20 cellular contexts compared by ENCODE assay signal in the genomic region with DNA sequence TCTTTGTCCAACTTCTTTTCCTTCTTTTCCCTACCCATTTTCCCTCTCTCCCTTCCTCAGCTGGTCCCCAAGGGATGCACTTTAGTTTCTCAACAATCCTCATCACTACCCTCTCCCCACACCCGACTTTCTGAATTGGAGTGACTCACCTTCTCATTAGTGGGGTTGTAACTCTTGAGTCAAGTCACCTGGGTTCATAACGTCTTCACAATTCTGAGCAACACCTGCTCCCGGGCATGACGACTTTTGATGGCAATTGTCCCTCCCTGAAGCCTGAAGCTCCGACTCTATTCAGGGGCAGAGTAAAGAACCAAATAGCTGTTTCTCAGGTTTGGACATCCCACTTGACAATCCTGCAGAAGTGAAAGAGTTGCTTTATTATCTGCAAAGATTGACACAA.
DNase-seq lines count a peak whose midpoint lies in the region; ATAC-seq and TF ChIP-seq lines count a peak whose summit lies in the region.
"Had no signal": no experiment of that assay in that cellular context is flagged by ENCODE, and none has a peak within 500 bp of the region (broad histone marks: within the 10 kb centered on the region; RNA-seq: fewer than 3 reads in every experiment).

No MANE protein-coding gene starts in this region.

- peaks cover 0 to 3% (median 0%) of the 10 kb centered on the region in 5 experiments for H3K9me3 Mint-ChIP-seq in brain

- peak overlapping the region in 3 of 5 experiments; percentile 9 to 65 (median 55) for H3K27ac Mint-ChIP-seq in brain
- H3K27ac Mint-ChIP-seq: CD4-positive, CD25-positive, alpha-beta regulatory T cell; H9 had no signal

- H3K36me3 ChIP-seq in suprapubic skin (no peaks in the 10 kb centered on the region), prostate gland (no peaks in the 10 kb centered on the region)
- H3K36me3 ChIP-seq: BE2C, SJSA1 had no signal

- ATAC-seq in GM18519 (IDR thresholded peaks at IDR 0.05; ENCODE audit: low FRiP score, unreplicated experiment), result no peak
- ATAC-seq: Right ventricle myocardium inferior had no signal

- H3K27me3 Mint-ChIP-seq in brain, result peaks cover 17% of the 10 kb centered on the region

- DNase-seq in NCI-H82 (lab: John Stamatoyannopoulos, UW) (peak; percentile 73), NCI-H82 treated with DMSO at 0.1 percent for 48 hours (lab: John Stamatoyannopoulos, UW; ENCODE audit: unreplicated experiment) (no peak), NCI-H2107 treated with DMSO at 0.1 percent for 48 hours (lab: John Stamatoyannopoulos, UW; ENCODE audit: unreplicated experiment) (peak; percentile 84), suprapubic skin (ENCODE audit: low spot score in 2 of 2) (no peak), prostate gland (ENCODE audit: low spot score) (no peak)
- DNase-seq: BE2C; CD4-positive, CD25-positive, alpha-beta regulatory T cell; DMS79 treated with DMSO at 0.1 percent for 48 hours; H9; KBM-7; NCI-H1092; NCI-H1694; NCI-H2081; NCI-H345; NCI-H526; T-helper 1 cell had no signal

- H3K27me3 ChIP-seq in suprapubic skin (peaks cover 9% of the 10 kb centered on the region), prostate gland (replicated peaks; ENCODE audit: insufficient read depth) (no peaks in the 10 kb centered on the region)

- WGBS in suprapubic skin, result 25% methylated on average over 5 of the region's 5 CpGs
- WGBS in prostate gland, result 21% methylated on average over 5 of the region's 5 CpGs

- TF ChIP-seq EP300 in suprapubic skin (IDR thresholded peaks at IDR 0.05), result no peak

- H3K27ac ChIP-seq in suprapubic skin (no peak overlapping the region), prostate gland (no peak overlapping the region)
- H3K27ac ChIP-seq: SJSA1 had no signal

- peak overlapping the region in 3 of 5 experiments; percentile 21 to 37 (median 25) for H3K4me3 Mint-ChIP-seq in brain
- H3K4me3 Mint-ChIP-seq: CD4-positive, CD25-positive, alpha-beta regulatory T cell; H9 had no signal

- TF ChIP-seq POLR2A in suprapubic skin (IDR thresholded peaks at IDR 0.05) (no peak), prostate gland (IDR thresholded peaks at IDR 0.05) (no peak)

- peaks cover 88% of the 10 kb centered on the region for H3K4me1 Mint-ChIP-seq in brain
- H3K4me1 Mint-ChIP-seq: CD4-positive, CD25-positive, alpha-beta regulatory T cell had no signal

- H3K4me3 ChIP-seq in suprapubic skin, result no peak overlapping the region
- no peak overlapping the region for H3K4me3 ChIP-seq in prostate gland
- H3K4me3 ChIP-seq: SJSA1 had no signal

- no peaks in the 10 kb centered on the region for H3K36me3 Mint-ChIP-seq in brain
- H3K36me3 Mint-ChIP-seq: CD4-positive, CD25-positive, alpha-beta regulatory T cell had no signal

- no peaks in the 10 kb centered on the region for H3K9me3 ChIP-seq in suprapubic skin
- no peaks in the 10 kb centered on the region for H3K9me3 ChIP-seq in prostate gland
- H3K9me3 ChIP-seq: BE2C, SJSA1 had no signal

- intact Hi-C loops in prostate gland (cut with DNase I), result no loop called here

- TF ChIP-seq CTCF in brain (conservative IDR thresholded peaks at IDR 0.05) (no peak), suprapubic skin (IDR thresholded peaks at IDR 0.05) (no peak), prostate gland (IDR thresholded peaks at IDR 0.05) (no peak)

- no peaks in the 10 kb centered on the region for H3K4me1 ChIP-seq in suprapubic skin
- H3K4me1 ChIP-seq in prostate gland (replicated peaks), result no peaks in the 10 kb centered on the region
- H3K4me1 ChIP-seq: BE2C, SJSA1 had no signal

Comparison
In these comparisons a context has a peak if more than half of its experiments do, and no peak if none do; other contexts are left out.
1. DNase-seq: peak in NCI-H82 (single experiment) and NCI-H2107 treated with DMSO at 0.1 percent for 48 hours (single experiment); none in NCI-H82 treated with DMSO at 0.1 percent for 48 hours (single experiment), suprapubic skin (0 of 2) and prostate gland (single experiment).